8 cellular contexts compared by ENCODE assay signal in genomic region chr11:64339754-64340408, GRCh38. TPM values are rescaled to one million over a fixed set of nuclear protein-coding genes. Genes with fewer than 3 reads are reported as not detected.
DNase-seq lines count a peak whose midpoint lies in the region; ATAC-seq and TF ChIP-seq lines count a peak whose summit lies in the region.

CCDC88B (plus strand) TSS chr11:64340204; CDS start chr11:64340267, 63 bp downstream.

- H3K27me3 ChIP-seq in left lung = no peaks in the 10 kb centered on the region

- H3K9me3 ChIP-seq in left lung = no peaks in the 10 kb centered on the region

- H3K36me3 ChIP-seq in left lung = peaks cover 0 to 19% of the 10 kb centered on the region in 2 donors

- TF ChIP-seq POLR2A in GM10847 (IDR thresholded peaks at IDR 0.05; ENCODE audit: extremely low read depth, insufficient read length) = peak; percentile 63

- H3K27ac ChIP-seq in left lung = peak within 1 kb of the TSS in 1 of 2 donors; percentile 86

- intact Hi-C loops in left lung (cut with DNase I) = no loop called here

- DNase-seq in RPMI8226 = peak; percentile 91
- peak; percentile 78 for DNase-seq in activated T-helper 9 cell treated with anti-CD3 and anti-CD28 coated beads, Interleukin-2, amount 50 U/mL, for 16 hours (ENCODE audit: low read depth)
- peak; percentile 85 to 96 for DNase-seq in left lung
- DNase-seq in stimulated activated CD8-positive, alpha-beta memory T cell treated with anti-CD3 and anti-CD28 coated beads, Interleukin-7, amount 100 ng/mL, for 24 hours (ENCODE audit: low read depth) = peak; percentile 70
- no peak for DNase-seq in NCI-H69 (lab: John Stamatoyannopoulos, UW)
- DNase-seq in DMS53 (lab: John Stamatoyannopoulos, UW) = no peak

- H3K4me1 ChIP-seq in left lung = peaks cover 3 to 51% of the 10 kb centered on the region in 2 donors

- TF ChIP-seq CTCF in left lung (IDR thresholded peaks at IDR 0.05) = no peak

- H3K4me3 ChIP-seq in left lung = peak within 1 kb of the TSS in 1 of 2 donors; percentile 49

- peak; percentile 45 for ATAC-seq in HG02763 (IDR thresholded peaks at IDR 0.05; ENCODE audit: unreplicated experiment)
- ATAC-seq in left lung = peak; percentile 8

RNA-seq across cellular contexts. Expression of gene CCDC88B, which starts in this region (rescaled TPM):
- 10 to 100 TPM; 12.1 to 35.7 TPM for total RNA-seq in left lung

Comparison
In these comparisons a context has a peak if more than half of its experiments do, and no peak if none do; other contexts are left out.
1. DNase-seq: peak in RPMI8226 (single experiment), activated T-helper 9 cell treated with anti-CD3 and anti-CD28 coated beads, Interleukin-2, amount 50 U/mL, for 16 hours (single experiment), left lung (2 of 2) and stimulated activated CD8-positive, alpha-beta memory T cell treated with anti-CD3 and anti-CD28 coated beads, Interleukin-7, amount 100 ng/mL, for 24 hours (single experiment); none in NCI-H69 (single experiment) and DMS53 (single experiment).